Comparison of ENCODE assay signal across 13 cellular contexts in the genomic region with DNA sequence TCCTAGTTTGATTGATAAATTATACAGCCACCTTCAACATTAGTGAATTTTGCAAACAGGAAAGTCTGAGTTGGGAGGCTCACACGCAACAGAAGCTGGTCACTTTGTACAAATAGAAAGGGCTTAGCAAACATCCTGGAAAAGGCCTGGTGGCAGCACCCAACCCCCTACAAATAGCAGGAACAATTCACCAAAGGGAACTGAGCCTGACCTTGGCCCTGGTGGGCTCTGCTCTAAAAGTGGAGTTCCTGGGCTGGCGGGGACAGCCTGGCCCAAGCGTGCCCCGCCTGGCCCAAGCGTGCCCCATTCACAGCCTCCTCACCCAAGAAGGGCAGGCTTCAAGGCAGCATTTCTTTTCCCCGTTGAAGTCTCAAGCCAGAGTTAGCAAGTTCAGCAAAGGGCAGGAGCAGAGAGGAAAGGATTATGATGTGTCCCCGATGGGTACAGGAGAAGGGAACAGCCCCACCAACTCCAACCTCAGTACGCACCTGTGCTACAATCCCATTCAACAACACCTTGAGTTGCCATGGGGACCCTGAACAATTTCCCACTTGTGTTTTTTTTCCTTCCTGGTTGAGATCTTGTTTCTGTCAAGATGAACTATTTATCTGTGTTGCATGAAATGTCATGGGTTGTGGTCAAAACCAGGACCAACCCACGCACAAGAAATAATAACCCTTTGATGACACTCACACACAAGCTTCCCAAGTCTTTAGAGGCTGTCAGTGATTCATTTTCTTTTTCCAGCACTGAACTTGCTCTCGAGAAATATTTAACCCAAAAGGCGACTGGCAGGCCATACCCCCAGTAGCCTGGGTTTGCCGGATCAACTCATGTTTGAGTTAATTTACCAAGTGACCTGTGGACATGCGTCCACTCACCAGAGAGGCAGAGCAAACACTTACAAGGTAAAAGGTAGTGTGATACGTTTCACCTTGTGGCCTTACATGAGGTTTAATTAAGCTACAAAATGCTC. TPM values are rescaled to one million over a fixed set of nuclear protein-coding genes. Genes with fewer than 3 reads are reported as not detected.
DNase-seq lines count a peak whose midpoint lies in the region; ATAC-seq lines count a peak whose summit lies in the region.
"Had no signal": no experiment of that assay in that cellular context is flagged by ENCODE, and none has a peak within 500 bp of the region (broad histone marks: within the 10 kb centered on the region; RNA-seq: fewer than 3 reads in every experiment).

No MANE protein-coding gene starts in this region.

- peaks cover 7 to 58% (median 24%) of the 10 kb centered on the region in 5 donors for H3K36me3 Mint-ChIP-seq in naive thymus-derived CD4-positive, alpha-beta T cell

- DNase-seq in COLO829 (ENCODE audit: low spot score) = peak; percentile 73
- peak; percentile 27 for DNase-seq in HuH-7 (ENCODE audit: low spot score)
- peak; percentile 84 for DNase-seq in amniotic epithelial cell (ENCODE audit: low read depth)
- DNase-seq in naive thymus-derived CD4-positive, alpha-beta T cell = peak in 5 of 9 donors; percentile 44 to 56 (median 53)
- no peak for DNase-seq in NOMO-1 (lab: John Stamatoyannopoulos, UW; ENCODE audit: unreplicated experiment in 2 of 2)
- no peak for DNase-seq in left cardiac atrium
- no peak for DNase-seq in Kasumi-1 (lab: John Stamatoyannopoulos, UW)
- no peak for DNase-seq in putamen (ENCODE audit: low spot score)
- DNase-seq: Caco-2, cerebellar nuclear complex, HFFc6, NCI-H1930 had no signal

- POLR2A ChIA-PET in naive thymus-derived CD4-positive, alpha-beta T cell (lab: Charles Lee) = interaction anchor here (0.9 to 12.5 kb wide), 11 partner anchors 9 to 292 kb away, joined by 3 to 169 read pairs (median 4); partner anchors contain the start of gene RGS10

- no peaks in the 10 kb centered on the region for H3K9me3 ChIP-seq in naive thymus-derived CD4-positive, alpha-beta T cell (ENCODE audit: control insufficient read depth in 2 of 3, low read length in 3 of 3)
- H3K9me3 ChIP-seq: Caco-2 had no signal

- no peak for ATAC-seq in naive thymus-derived CD4-positive, alpha-beta T cell
- ATAC-seq in left cardiac atrium = no peak

- H3K27ac ChIP-seq in naive thymus-derived CD4-positive, alpha-beta T cell (ENCODE audit: low read depth, low read length) = peak overlapping the region; percentile 98
- H3K27ac ChIP-seq: KMS-11 had no signal

- H3K9me3 Mint-ChIP-seq in naive thymus-derived CD4-positive, alpha-beta T cell = peaks cover 0 to 2% (median 0%) of the 10 kb centered on the region in 11 donors
- H3K9me3 Mint-ChIP-seq: HFFc6 had no signal

- no peaks in the 10 kb centered on the region for H3K27me3 Mint-ChIP-seq in naive thymus-derived CD4-positive, alpha-beta T cell

- peaks cover 49 to 95% (median 87%) of the 10 kb centered on the region in 7 donors for H3K4me1 Mint-ChIP-seq in naive thymus-derived CD4-positive, alpha-beta T cell

- H3K4me3 ChIP-seq in naive thymus-derived CD4-positive, alpha-beta T cell (ENCODE audit: low read length) = no peak overlapping the region

- CTCF ChIA-PET in naive thymus-derived CD4-positive, alpha-beta T cell (lab: Charles Lee) = interaction anchor here (0.5 to 3.5 kb wide), 13 partner anchors 8 to 292 kb away, joined by 3 to 28 read pairs (median 4); partner anchors contain the start of gene RGS10

- H3K27ac Mint-ChIP-seq in naive thymus-derived CD4-positive, alpha-beta T cell = peak overlapping the region; percentile 80 to 100 (median 99)
- H3K27ac Mint-ChIP-seq: HFFc6 had no signal

- intact Hi-C loops in naive thymus-derived CD4-positive, alpha-beta T cell (cut with micrococcal nuclease) = no loop called here
- intact Hi-C loops in left cardiac atrium (cut with DNase I) = no loop called here

- H3K4me1 ChIP-seq in naive thymus-derived CD4-positive, alpha-beta T cell (ENCODE audit: control insufficient read depth in 2 of 2, insufficient read depth in 2 of 2, low read length in 2 of 2) = peaks cover 45 to 77% of the 10 kb centered on the region in 2 donors
- H3K4me1 ChIP-seq: Caco-2 had no signal

- no peaks in the 10 kb centered on the region for H3K27me3 ChIP-seq in naive thymus-derived CD4-positive, alpha-beta T cell (ENCODE audit: control insufficient read depth in 2 of 2, insufficient read depth in 2 of 2, low read length in 2 of 2)

- H3K4me3 Mint-ChIP-seq in naive thymus-derived CD4-positive, alpha-beta T cell = peak overlapping the region; percentile 39 to 81 (median 69)
- H3K4me3 Mint-ChIP-seq: HFFc6 had no signal

- H3K36me3 ChIP-seq in naive thymus-derived CD4-positive, alpha-beta T cell (ENCODE audit: control insufficient read depth in 2 of 3, insufficient read depth in 3 of 3, low read length in 3 of 3) = peaks cover 0 to 10% (median 3%) of the 10 kb centered on the region in 3 experiments

RNA-seq across cellular contexts. Expression of gene RGS10, which starts 43.3 kb away (rescaled TPM):
- 100 to 1,000 TPM in 4 of 5 experiments, 10 to 100 TPM in 1; 89.5 to 206 (median 149) TPM for total RNA-seq in naive thymus-derived CD4-positive, alpha-beta T cell
- polyA plus RNA-seq in naive thymus-derived CD4-positive, alpha-beta T cell = 100 to 1,000 TPM; 407 to 462 TPM
- total RNA-seq in left cardiac atrium = 10 to 100 TPM in 1 of 2 donors, 1 to 10 TPM in 1; 7.0 to 12.5 TPM

Comparison
In these comparisons a context has a peak if more than half of its experiments do, and no peak if none do; other contexts are left out.
1. DNase-seq: peak in COLO829 (single experiment), HuH-7 (single experiment), amniotic epithelial cell (single experiment) and naive thymus-derived CD4-positive, alpha-beta T cell (5 of 9); none in NOMO-1 (0 of 2), left cardiac atrium (single experiment), Kasumi-1 (0 of 2) and putamen (single experiment).
2. RNA of gene RGS10, which starts 43.3 kb away (total RNA-seq): 89.5 to 206 TPM in naive thymus-derived CD4-positive, alpha-beta T cell; 7.0 to 12.5 TPM in left cardiac atrium; every median in the first group is over 4 times any median in the second.